In the genomic region with DNA sequence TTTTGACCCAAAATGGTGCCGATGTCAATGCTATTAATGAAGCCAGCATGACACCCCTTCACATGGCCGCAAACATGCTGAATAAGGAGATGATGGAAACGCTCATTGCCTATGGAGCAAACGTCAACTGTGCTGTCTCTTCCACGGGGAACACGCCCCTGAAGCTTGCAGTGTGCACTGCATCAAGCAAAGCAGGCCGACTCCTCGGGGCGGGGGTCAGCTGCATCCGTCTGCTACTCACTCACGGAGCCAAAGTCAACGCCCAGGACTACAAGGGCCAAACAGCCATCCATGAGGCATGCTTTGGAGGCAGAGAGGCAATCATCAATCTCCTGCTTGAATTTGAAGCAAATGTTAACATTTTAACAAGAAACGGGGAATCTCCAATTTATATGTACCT, we compare ENCODE assay signal across 39 cellular contexts. TPM values are rescaled to one million over a fixed set of nuclear protein-coding genes. Genes with fewer than 3 reads are reported as not detected.
"Had no signal": no experiment of that assay in that cellular context is flagged by ENCODE, and none has a peak within 500 bp of the region (broad histone marks: within the 10 kb centered on the region; RNA-seq: fewer than 3 reads in every experiment).

No MANE protein-coding gene starts in this region.

- H3K4me3 Mint-ChIP-seq: activated B cell treated with CpG ODN at 0.5 μM for 24 hours; activated CD4-positive, alpha-beta memory T cell treated with anti-CD3 and anti-CD28 coated beads for 36 hours; activated CD4-positive, alpha-beta T cell treated with anti-CD3 and anti-CD28 coated beads, Interleukin-2, amount 10 ng/mL, durations not matched to agents 24 days and 14 days; activated CD8-positive, alpha-beta T cell treated with anti-CD3 and anti-CD28 coated beads for 36 hours; activated naive CD4-positive, alpha-beta T cell treated with anti-CD3 and anti-CD28 coated beads for 36 hours; activated naive CD8-positive, alpha-beta T cell treated with anti-CD3 and anti-CD28 coated beads for 36 hours; activated T-cell treated with anti-CD3 and anti-CD28 coated beads, Interleukin-2, amount 50 U/mL, for 4 hours; activated T-cell treated with anti-CD3 and anti-CD28 coated beads, Interleukin-2, amount 50 U/mL, for 72 hours; activated T-helper 1 cell treated with anti-CD3 and anti-CD28 coated beads, Interleukin-12 subunit alpha, Interleukin-12 subunit beta, Interleukin-2, Interleukin-4 antibody, amounts not matched to agents 30 ng/mL and 10 ng/mL and 1 ng/mL, durations not matched to agents 14 hours and 24 hours and 36 hours; activated T-helper 17 cell treated with anti-CD3 and anti-CD28 coated beads, Interleukin-2, amount 50 U/mL, for 72 hours; T-helper 1 cell treated with Interleukin-12 subunit alpha and Interleukin-12 subunit beta and Interleukin-4 antibody, amounts not matched to agents 30 μg/mL and 1 μg/mL, for 36 hours; T-helper 2 cell treated with Interferon-gamma antibody and Interleukin-4, amounts not matched to agents 5 μg/mL and 100 μg/mL, for 36 hours had no signal

- H3K4me3 ChIP-seq: adrenal gland, body of pancreas, breast epithelium had no signal

- H3K9me3 ChIP-seq: adrenal gland, body of pancreas, breast epithelium had no signal

- ATAC-seq: activated CD8-positive, alpha-beta T cell treated with anti-CD3 and anti-CD28 coated beads for 36 hours; activated naive CD4-positive, alpha-beta T cell treated with anti-CD3 and anti-CD28 coated beads, Interleukin-2, amount 50 U/mL, for 72 hours; activated T-cell treated with anti-CD3 and anti-CD28 coated beads, Interleukin-2, amount 50 U/mL, for 4 hours; activated T-cell treated with anti-CD3 and anti-CD28 coated beads, Interleukin-2, amount 50 U/mL, for 72 hours; activated T-helper 17 cell treated with anti-CD3 and anti-CD28 coated beads, Interleukin-2, amount 50 U/mL, for 72 hours; body of pancreas had no signal

- FAIRE-seq: astrocyte, TTC549 had no signal

- H3K27me3 Mint-ChIP-seq: activated B cell treated with CpG ODN at 0.5 μM for 24 hours; activated CD4-positive, alpha-beta memory T cell treated with anti-CD3 and anti-CD28 coated beads for 36 hours; activated CD4-positive, alpha-beta T cell treated with anti-CD3 and anti-CD28 coated beads, Interleukin-2, amount 10 ng/mL, durations not matched to agents 24 days and 14 days; activated CD8-positive, alpha-beta T cell treated with anti-CD3 and anti-CD28 coated beads for 36 hours; activated naive CD8-positive, alpha-beta T cell treated with anti-CD3 and anti-CD28 coated beads for 36 hours; activated T-helper 17 cell treated with anti-CD3 and anti-CD28 coated beads, Interleukin-2, amount 50 U/mL, for 72 hours had no signal

- H3K27ac Mint-ChIP-seq: activated B cell treated with CpG ODN at 0.5 μM for 24 hours; activated CD4-positive, alpha-beta T cell treated with anti-CD3 and anti-CD28 coated beads, Interleukin-2, amount 10 ng/mL, durations not matched to agents 24 days and 14 days; activated CD8-positive, alpha-beta T cell treated with anti-CD3 and anti-CD28 coated beads for 36 hours; activated naive CD4-positive, alpha-beta T cell treated with anti-CD3 and anti-CD28 coated beads for 36 hours; activated naive CD4-positive, alpha-beta T cell treated with anti-CD3 and anti-CD28 coated beads, Interleukin-2, amount 50 U/mL, for 72 hours; activated naive CD8-positive, alpha-beta T cell treated with anti-CD3 and anti-CD28 coated beads for 36 hours; activated T-cell treated with anti-CD3 and anti-CD28 coated beads, Interleukin-2, amount 50 U/mL, for 72 hours; activated T-helper 1 cell treated with anti-CD3 and anti-CD28 coated beads, Interleukin-12 subunit alpha, Interleukin-12 subunit beta, Interleukin-2, Interleukin-4 antibody, amounts not matched to agents 30 ng/mL and 10 ng/mL and 1 ng/mL, durations not matched to agents 14 hours and 24 hours and 36 hours; activated T-helper 17 cell treated with anti-CD3 and anti-CD28 coated beads, Interleukin-2, amount 50 U/mL, for 72 hours; T-helper 1 cell treated with Interleukin-12 subunit alpha and Interleukin-12 subunit beta and Interleukin-4 antibody, amounts not matched to agents 30 μg/mL and 1 μg/mL, for 36 hours; T-helper 2 cell treated with Interferon-gamma antibody and Interleukin-4, amounts not matched to agents 5 μg/mL and 100 μg/mL, for 36 hours had no signal

- H3K9me3 Mint-ChIP-seq: activated B cell treated with CpG ODN at 0.5 μM for 24 hours; activated CD4-positive, alpha-beta memory T cell treated with anti-CD3 and anti-CD28 coated beads for 36 hours; activated CD4-positive, alpha-beta T cell treated with anti-CD3 and anti-CD28 coated beads, Interleukin-2, amount 10 ng/mL, durations not matched to agents 24 days and 14 days; activated CD8-positive, alpha-beta T cell treated with anti-CD3 and anti-CD28 coated beads for 36 hours; activated naive CD4-positive, alpha-beta T cell treated with anti-CD3 and anti-CD28 coated beads for 36 hours; activated naive CD4-positive, alpha-beta T cell treated with anti-CD3 and anti-CD28 coated beads, Interleukin-2, amount 50 U/mL, for 72 hours; activated naive CD8-positive, alpha-beta T cell treated with anti-CD3 and anti-CD28 coated beads for 36 hours; activated T-cell treated with anti-CD3 and anti-CD28 coated beads, Interleukin-2, amount 50 U/mL, for 4 hours; activated T-cell treated with anti-CD3 and anti-CD28 coated beads, Interleukin-2, amount 50 U/mL, for 72 hours; activated T-helper 1 cell treated with anti-CD3 and anti-CD28 coated beads, Interleukin-12 subunit alpha, Interleukin-12 subunit beta, Interleukin-2, Interleukin-4 antibody, amounts not matched to agents 30 ng/mL and 10 ng/mL and 1 ng/mL, durations not matched to agents 14 hours and 24 hours and 36 hours; activated T-helper 17 cell treated with anti-CD3 and anti-CD28 coated beads, Interleukin-2, amount 50 U/mL, for 72 hours; T-helper 1 cell treated with Interleukin-12 subunit alpha and Interleukin-12 subunit beta and Interleukin-4 antibody, amounts not matched to agents 30 μg/mL and 1 μg/mL, for 36 hours; T-helper 2 cell treated with Interferon-gamma antibody and Interleukin-4, amounts not matched to agents 5 μg/mL and 100 μg/mL, for 36 hours had no signal

- H3K4me1 Mint-ChIP-seq: activated B cell treated with CpG ODN at 0.5 μM for 24 hours; activated naive CD8-positive, alpha-beta T cell treated with anti-CD3 and anti-CD28 coated beads for 36 hours had no signal

- H3K27ac ChIP-seq: adrenal gland, body of pancreas, brain microvascular endothelial cell, breast epithelium, VCaP had no signal

- DNase-seq: activated B cell treated with CpG ODN at 0.5 μM for 24 hours; activated CD4-positive, alpha-beta memory T cell treated with anti-CD3 and anti-CD28 coated beads for 36 hours; activated CD4-positive, alpha-beta T cell treated with anti-CD3 and anti-CD28 coated beads for 4 hours; activated CD4-positive, alpha-beta T cell treated with anti-CD3 and anti-CD28 coated beads, Interleukin-2, amount 10 ng/mL, durations not matched to agents 24 days and 14 days; activated CD4-positive, alpha-beta T cell treated with anti-CD3 and anti-CD28 coated beads, Interleukin-2, amount 50 U/mL, for 1 hour; activated CD4-positive, alpha-beta T cell treated with anti-CD3 and anti-CD28 coated beads, Interleukin-2, amount 50 U/mL, for 4 hours; activated CD4-positive, CD25-positive, alpha-beta regulatory T cell treated with anti-CD3 and anti-CD28 coated beads, Interleukin-2, amount 50 U/mL, for 72 hours; activated CD8-positive, alpha-beta memory T cell treated with anti-CD3 and anti-CD28 coated beads, Interleukin-2, amount 50 U/mL, for 4 hours; activated CD8-positive, alpha-beta T cell treated with anti-CD3 and anti-CD28 coated beads for 36 hours; activated effector memory CD4-positive, alpha-beta T cell treated with anti-CD3 and anti-CD28 coated beads, Interleukin-2, amount 50 U/mL, for 16 hours; activated gamma-delta T cell treated with Interleukin-2 at 50 U/mL for 16 hours; activated naive CD4-positive, alpha-beta T cell; activated naive CD4-positive, alpha-beta T cell treated with anti-CD3 and anti-CD28 coated beads for 36 hours; activated naive CD4-positive, alpha-beta T cell treated with anti-CD3 and anti-CD28 coated beads, Interleukin-2, amount 50 U/mL, for 16 hours; activated naive CD8-positive, alpha-beta T cell treated with anti-CD3 and anti-CD28 coated beads for 36 hours; activated T-cell treated with anti-CD3 and anti-CD28 coated beads for 4 hours; activated T-cell treated with anti-CD3 and anti-CD28 coated beads, Interleukin-2, amount 50 U/mL, for 1 hour; activated T-cell treated with anti-CD3 and anti-CD28 coated beads, Interleukin-2, amount 50 U/mL, for 4 hours; activated T-cell treated with anti-CD3 and anti-CD28 coated beads, Interleukin-2, amount 50 U/mL, for 72 hours; adrenal gland; amniotic stem cell; body of pancreas; brain microvascular endothelial cell; central memory CD4-positive, alpha-beta T cell; T-helper 1 cell; T-helper 2 cell; T-helper 9 cell had no signal

- H3K27me3 ChIP-seq: adrenal gland, body of pancreas, brain microvascular endothelial cell, breast epithelium had no signal

- H3K4me1 ChIP-seq: adrenal gland, body of pancreas, breast epithelium had no signal

RNA-seq across cellular contexts. Expression of a gene that starts 4.5 kb away (rescaled TPM):
- total RNA-seq: activated B cell treated with CpG ODN at 0.5 μM for 24 hours; activated naive CD4-positive, alpha-beta T cell treated with anti-CD3 and anti-CD28 coated beads for 36 hours; activated T-cell treated with anti-CD3 and anti-CD28 coated beads, Interleukin-2, amount 50 U/mL, for 72 hours; aorta; body of pancreas; cardiac septum; cerebellum had no signal
- polyA plus RNA-seq: aorta had no signal
